12 cellular contexts compared by ENCODE assay signal in the genomic region with DNA sequence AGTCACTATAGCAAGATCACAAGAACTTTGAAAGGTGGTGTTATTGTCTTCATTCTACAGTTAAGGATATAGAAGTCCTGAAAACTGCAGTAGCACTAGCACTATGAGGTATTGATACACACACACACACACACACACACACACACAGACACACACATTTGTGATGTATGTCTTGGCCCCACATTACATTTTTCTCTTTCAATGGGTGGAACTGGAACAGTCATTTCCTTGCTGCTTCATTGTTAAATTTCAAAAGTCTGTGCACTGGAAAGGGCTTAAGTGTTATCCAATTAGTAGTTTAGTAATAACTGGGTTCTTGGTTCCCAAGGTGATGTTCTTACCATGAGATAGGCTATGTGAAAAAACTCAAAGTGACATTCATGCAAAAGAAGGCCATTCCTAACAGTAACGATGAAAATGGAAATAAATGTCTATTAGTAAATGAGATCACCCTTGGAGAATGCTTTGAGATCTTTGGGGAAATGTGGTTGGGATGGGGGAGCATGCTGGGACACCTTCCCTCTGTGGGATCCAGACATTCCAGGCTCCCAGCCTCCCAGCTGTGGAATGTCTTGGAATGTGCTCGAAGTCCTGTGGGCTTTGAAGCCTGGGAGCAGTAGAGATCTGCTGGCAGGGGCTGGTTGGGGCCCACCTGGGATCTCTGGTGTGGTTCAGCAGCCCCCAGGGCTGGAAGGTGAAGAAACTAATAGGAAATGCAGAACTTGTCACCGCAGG. TPM values are rescaled to one million over a fixed set of nuclear protein-coding genes. Genes with fewer than 3 reads are reported as not detected.
DNase-seq lines count a peak whose midpoint lies in the region; ATAC-seq, FAIRE-seq and TF ChIP-seq lines count a peak whose summit lies in the region.
"Had no signal": no experiment of that assay in that cellular context is flagged by ENCODE, and none has a peak within 500 bp of the region (broad histone marks: within the 10 kb centered on the region; RNA-seq: fewer than 3 reads in every experiment).

No MANE protein-coding gene starts in this region.

- no peak for FAIRE-seq in GM12891 (lab: Jason Lieb, UNC)

- H3K4me3 ChIP-seq in endodermal cell (ENCODE audit: low read length): no peak overlapping the region
- no peak overlapping the region for H3K4me3 ChIP-seq in lung
- no peak overlapping the region for H3K4me3 ChIP-seq in upper lobe of left lung
- H3K4me3 ChIP-seq: PC-9 had no signal

- no peak for TF ChIP-seq EP300 in upper lobe of left lung (IDR thresholded peaks at IDR 0.05)

- H3K9me3 ChIP-seq in endodermal cell (ENCODE audit: control insufficient read depth, low read length) (no peaks in the 10 kb centered on the region), lung (ENCODE audit: control insufficient read depth in 2 of 2, insufficient read depth in 1 of 2, low read length in 1 of 2) (no peaks in the 10 kb centered on the region), upper lobe of left lung (no peaks in the 10 kb centered on the region)

- peaks cover 27% of the 10 kb centered on the region for H3K4me1 Mint-ChIP-seq in endodermal cell

- no peaks in the 10 kb centered on the region for H3K27me3 Mint-ChIP-seq in endodermal cell (ENCODE audit: insufficient read depth)
- H3K27me3 Mint-ChIP-seq: progenitor cell of endocrine pancreas; stimulated activated naive CD8-positive, alpha-beta T cell treated with anti-CD3 and anti-CD28 coated beads, Interleukin-15, amount 100 ng/mL, for 72 hours had no signal

- peak; percentile 94 for DNase-seq in M059J (ENCODE audit: low read depth)
- DNase-seq in endodermal cell: peak; percentile 90
- no peak for DNase-seq in lung (ENCODE audit: low spot score)
- DNase-seq in upper lobe of left lung: no peak
- no peak for DNase-seq in cerebellar cortex (ENCODE audit: low spot score)
- DNase-seq in GM12891 (ENCODE audit: insufficient read length, low spot score): no peak
- DNase-seq: MM.1S; PC-9; stimulated activated naive CD8-positive, alpha-beta T cell treated with anti-CD3 and anti-CD28 coated beads, Interleukin-15, amount 100 ng/mL, for 72 hours had no signal

- H3K4me1 ChIP-seq in endodermal cell (ENCODE audit: control insufficient read depth, insufficient read depth, low read length) (no peaks in the 10 kb centered on the region), lung (ENCODE audit: control insufficient read depth in 2 of 2, insufficient read depth in 2 of 2, low read length in 2 of 2) (peaks cover 0 to 3% of the 10 kb centered on the region in 2 donors), upper lobe of left lung (peaks cover 0 to 8% (median 2%) of the 10 kb centered on the region in 4 donors)

- no peaks in the 10 kb centered on the region for H3K27me3 ChIP-seq in endodermal cell (ENCODE audit: control insufficient read depth, insufficient read depth, low read length, poor library complexity, severe bottlenecking)
- no peaks in the 10 kb centered on the region for H3K27me3 ChIP-seq in lung (ENCODE audit: control insufficient read depth, insufficient read depth)
- H3K27me3 ChIP-seq in upper lobe of left lung: no peaks in the 10 kb centered on the region

- H3K36me3 ChIP-seq in endodermal cell (ENCODE audit: control insufficient read depth, insufficient read depth, low read length) (no peaks in the 10 kb centered on the region), lung (ENCODE audit: control insufficient read depth in 2 of 2, insufficient read depth in 2 of 2, low read length in 2 of 2) (no peaks in the 10 kb centered on the region), upper lobe of left lung (no peaks in the 10 kb centered on the region)

- H3K9me3 Mint-ChIP-seq in endodermal cell: no peaks in the 10 kb centered on the region
- H3K9me3 Mint-ChIP-seq: stimulated activated naive CD8-positive, alpha-beta T cell treated with anti-CD3 and anti-CD28 coated beads, Interleukin-15, amount 100 ng/mL, for 72 hours had no signal

- TF ChIP-seq CTCF in endodermal cell (conservative IDR thresholded peaks at IDR 0.05) (no peak), lung (IDR thresholded peaks at IDR 0.05; ENCODE audit: control extremely low read depth, extremely low read depth) (no peak), upper lobe of left lung (IDR thresholded peaks at IDR 0.05) (no peak)

- H3K36me3 Mint-ChIP-seq in endodermal cell (ENCODE audit: low read depth): no peaks in the 10 kb centered on the region

- peak overlapping the region; percentile 88 for H3K27ac Mint-ChIP-seq in endodermal cell
- H3K27ac Mint-ChIP-seq: progenitor cell of endocrine pancreas had no signal

- ATAC-seq in lung (ENCODE audit: insufficient read depth, low FRiP score): no peak
- ATAC-seq in upper lobe of left lung (ENCODE audit: low FRiP score in 2 of 2): peak in 1 of 2 donors; percentile 66
- no peak for ATAC-seq in GM18870 (IDR thresholded peaks at IDR 0.05; ENCODE audit: unreplicated experiment)
- no peak for ATAC-seq in HG02885 (IDR thresholded peaks at IDR 0.05; ENCODE audit: poor library complexity, unreplicated experiment)
- ATAC-seq: stimulated activated naive CD8-positive, alpha-beta T cell treated with anti-CD3 and anti-CD28 coated beads, Interleukin-15, amount 100 ng/mL, for 72 hours had no signal

- no peak overlapping the region for H3K4me3 Mint-ChIP-seq in endodermal cell
- H3K4me3 Mint-ChIP-seq: stimulated activated naive CD8-positive, alpha-beta T cell treated with anti-CD3 and anti-CD28 coated beads, Interleukin-15, amount 100 ng/mL, for 72 hours had no signal

- WGBS in endodermal cell (ENCODE audit: insufficient coverage in 1 of 2, insufficient read length in 1 of 2), 2 experiments: 52 to 66% methylated on average over 2 to 3 of the region's 3 CpGs
- WGBS in lung, 2 donors: 73 to 74% methylated on average over 3 of the region's 3 CpGs
- 72 to 74% methylated on average over 3 of the region's 3 CpGs for WGBS in upper lobe of left lung, 2 donors

- TF ChIP-seq POLR2A in upper lobe of left lung (IDR thresholded peaks at IDR 0.05): no peak
- no peak for TF ChIP-seq POLR2A in GM12891 (IDR thresholded peaks at IDR 0.05; ENCODE audit: low read depth, low read length)

- H3K9ac ChIP-seq in endodermal cell (ENCODE audit: extremely low read depth, low read length, poor library complexity, severe bottlenecking): no peak overlapping the region

- no peak overlapping the region for H3K27ac ChIP-seq in endodermal cell (ENCODE audit: low read depth, low read length)
- H3K27ac ChIP-seq in lung (ENCODE audit: low read depth in 1 of 2, low read length in 1 of 2): peak overlapping the region; percentile 23 to 60
- peak overlapping the region; percentile 34 to 64 (median 61) for H3K27ac ChIP-seq in upper lobe of left lung
- H3K27ac ChIP-seq: PC-9 had no signal

TF ChIP-seq in GM12891, 5 proteins besides CTCF, POLR2A, EP300 and RAD21:
- no peak for TF ChIP-seq POLR2AphosphoS5 (IDR thresholded peaks at IDR 0.05; ENCODE audit: low read depth, low read length)
- TF ChIP-seq SPI1 (IDR thresholded peaks at IDR 0.05; ENCODE audit: low read depth, low read length): no peak

RNA-seq across cellular contexts. Expression of a gene that starts 37.4 kb away (rescaled TPM):
- 243 and 296 TPM in 2 replicates for total RNA-seq in M059J (2014; rRNA removed; shearing (Covaris generic))
- total RNA-seq in endodermal cell (100 to 1,000 TPM; 111 to 132 TPM), lung (100 to 1,000 TPM; 127 to 173 TPM), upper lobe of left lung (100 to 1,000 TPM in 5 of 6 donors, 10 to 100 TPM in 1; 98.6 to 156 (median 124) TPM)
- 142 TPM for polyA plus RNA-seq in endodermal cell (2013, experiment 1 of 2)
- 153 TPM for polyA plus RNA-seq in endodermal cell (2013, experiment 2 of 2)
- 10 to 100 TPM; 56.4 to 57.3 TPM for polyA plus RNA-seq in lung
- polyA plus RNA-seq in GM12891 (2012; ENCODE audit: low read depth, missing spikeins): 1.2 TPM

Comparison
In these comparisons a context has a peak if more than half of its experiments do, and no peak if none do; other contexts are left out.
1. DNase-seq: peak in M059J (single experiment) and endodermal cell (single experiment); none in lung (single experiment), upper lobe of left lung (0 of 2), cerebellar cortex (single experiment) and GM12891 (single experiment).